17 cellular contexts compared by ENCODE assay signal in the genomic region with DNA sequence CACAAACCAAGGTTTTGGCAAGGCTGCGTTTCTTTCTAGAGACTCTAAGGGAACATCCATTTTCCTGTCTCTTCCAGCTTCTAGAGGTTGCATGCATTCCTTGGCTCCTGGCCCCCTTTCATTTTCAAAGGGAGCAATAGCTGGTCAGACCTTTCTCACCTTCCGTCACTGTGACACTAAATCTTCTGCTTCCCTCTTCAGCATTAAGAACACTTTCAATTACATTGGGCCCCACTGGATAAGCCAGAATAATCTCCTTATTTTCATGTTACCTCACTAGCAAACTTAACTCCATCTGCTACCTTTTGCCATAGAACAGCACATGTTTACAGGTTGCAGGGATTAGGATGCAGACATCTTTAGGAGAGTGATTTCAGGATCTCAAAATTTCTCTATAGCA.
"Had no signal": no experiment of that assay in that cellular context is flagged by ENCODE, and none has a peak within 500 bp of the region (broad histone marks: within the 10 kb centered on the region; RNA-seq: fewer than 3 reads in every experiment).

No MANE protein-coding gene starts in this region.

- H3K4me3 ChIP-seq: left ventricle myocardium inferior, lower lobe of right lung, ovary, spleen, tibial artery, upper lobe of left lung, uterus had no signal

- H3K36me3 ChIP-seq: left ventricle myocardium inferior, lower lobe of right lung, ovary, spleen, tibial artery, upper lobe of left lung, uterus had no signal

- ATAC-seq: esophagus mucosa; lower lobe of right lung; natural killer cell; stimulated activated memory B cell treated with anti-CD40 and anti-IgM and Interleukin-4, amounts not matched to agents 10 μg/mL and 1 μg/mL and 100 μg/mL, for 72 hours had no signal

- DNase-seq: effector memory CD4-positive, alpha-beta T cell; foreskin fibroblast; immature natural killer cell; left ventricle myocardium inferior; lower lobe of right lung; natural killer cell; nucleus accumbens; ovary; spleen; stimulated activated CD4-positive, alpha-beta T cell treated with anti-CD3 and anti-CD28 coated beads, Interleukin-15, amount 100 ng/mL, for 24 hours; stimulated activated CD4-positive, alpha-beta T cell treated with anti-CD3 and anti-CD28 coated beads, Interleukin-1b, Interleukin-23, amount 100 ng/mL, for 48 hours; stimulated activated CD4-positive, alpha-beta T cell treated with anti-CD3 and anti-CD28 coated beads, Interleukin-4, amount 100 ng/mL, for 24 hours; tibial artery; upper lobe of left lung; uterus had no signal

- H3K27ac ChIP-seq: left ventricle myocardium inferior, lower lobe of right lung, ovary, spleen, tibial artery, upper lobe of left lung, uterus had no signal

- H3K4me1 ChIP-seq: lower lobe of right lung, uterus had no signal

- H3K9me3 ChIP-seq: left ventricle myocardium inferior, lower lobe of right lung, ovary, tibial artery, upper lobe of left lung, uterus had no signal

- H3K27me3 ChIP-seq: ovary, spleen, tibial artery, upper lobe of left lung, uterus had no signal
